In genomic region chr14:68367444-68368014, GRCh38 we compare ENCODE assay signal across 1 cellular context.
TF ChIP-seq lines count a peak whose summit lies in the region.

No MANE protein-coding gene starts in this region.

TF ChIP-seq in GM12878, 131 proteins besides CTCF, POLR2A, EP300 and RAD21:
- TF ChIP-seq SPI1 (IDR thresholded peaks at IDR 0.05; ENCODE audit: borderline replicate concordance, insufficient read depth, low read depth, low read length) (peak; percentile 74; the same call in 1 of the 2 replicates), RUNX3 (IDR thresholded peaks at IDR 0.05; ENCODE audit: low read length) (peak; percentile 26), NR2C2 (IDR thresholded peaks at IDR 0.05; ENCODE audit: borderline replicate concordance, control insufficient read depth, insufficient read length, low read depth) (no peak), IRF4 (IDR thresholded peaks at IDR 0.05; ENCODE audit: low read depth, low read length) (no peak), MYB (IDR thresholded peaks at IDR 0.05; ENCODE audit: borderline replicate concordance, low read depth, low read length) (no peak), NR2C1 (IDR thresholded peaks at IDR 0.05) (no peak), SMAD1 (IDR thresholded peaks at IDR 0.05; ENCODE audit: low read depth, partially characterized antibody) (no peak), TARDBP (IDR thresholded peaks at IDR 0.05; ENCODE audit: borderline replicate concordance) (no peak), KDM1A (IDR thresholded peaks at IDR 0.05; ENCODE audit: borderline replicate concordance) (no peak), FOXM1 (IDR thresholded peaks at IDR 0.05; ENCODE audit: low read depth, low read length) (no peak), DPF2 (IDR thresholded peaks at IDR 0.05) (0 out of 2 replicates have a peak, but pooled peaks have one; percentile 13), ZBED1 (IDR thresholded peaks at IDR 0.05; ENCODE audit: borderline replicate concordance) (no peak), PKNOX1 (IDR thresholded peaks at IDR 0.05) (peak; percentile 35; the same call in 1 of the 2 replicates), MTA2 (IDR thresholded peaks at IDR 0.05; ENCODE audit: low read depth) (0 out of 2 replicates have a peak, but pooled peaks have one; percentile 19), ESRRA (IDR thresholded peaks at IDR 0.05; ENCODE audit: low read length) (no peak), ZNF384 (IDR thresholded peaks at IDR 0.05; ENCODE audit: borderline replicate concordance, low read depth, low read length) (no peak), BCL11A (IDR thresholded peaks at IDR 0.05; ENCODE audit: low read depth, low read length) (no peak), TCF12 (IDR thresholded peaks at IDR 0.05; ENCODE audit: low read depth, low read length) (no peak), IKZF2 (IDR thresholded peaks at IDR 0.05) (peak; percentile 44 to 47; a peak in 2 of 4 replicates), ZNF592 (IDR thresholded peaks at IDR 0.05) (no peak), EZH2 (IDR thresholded peaks at IDR 0.05; ENCODE audit: borderline replicate concordance, control insufficient read depth, low read depth, low read length) (no peak), MYC (IDR thresholded peaks at IDR 0.05; ENCODE audit: insufficient read depth, insufficient read length, insufficient replicate concordance, low read length, severe bottlenecking) (no peak), BRCA1 (IDR thresholded peaks at IDR 0.05; ENCODE audit: low read depth, low read length) (no peak), MEF2A (IDR thresholded peaks at IDR 0.05; ENCODE audit: insufficient read depth, low read depth, low read length) (no peak)
- TF ChIP-seq, protein P1, sequence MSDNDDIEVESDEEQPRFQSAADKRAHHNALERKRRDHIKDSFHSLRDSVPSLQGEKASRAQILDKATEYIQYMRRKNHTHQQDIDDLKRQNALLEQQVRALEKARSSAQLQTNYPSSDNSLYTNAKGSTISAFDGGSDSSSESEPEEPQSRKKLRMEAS (IDR thresholded peaks at IDR 0.05; ENCODE audit: low read depth, low read length), result no peak
